ENCODE assay signal across 23 cellular contexts in the genomic region with DNA sequence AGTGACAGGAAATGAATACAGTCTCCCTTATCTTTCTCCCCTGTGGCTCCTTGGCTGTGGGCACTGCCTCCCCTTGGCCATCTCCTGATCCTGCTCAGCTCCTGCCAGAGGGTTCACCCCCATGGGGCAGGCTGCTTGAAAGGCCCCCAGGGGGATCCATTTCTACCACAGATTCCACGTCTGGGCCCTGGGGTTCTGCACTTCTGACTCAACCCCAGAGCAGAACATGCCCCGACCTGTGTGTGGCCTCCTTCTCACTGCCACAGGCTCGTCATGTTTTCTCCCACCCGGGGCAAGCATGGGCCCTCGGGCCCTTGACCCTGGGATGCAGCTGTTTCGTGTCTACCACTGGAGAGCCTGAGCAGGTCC.
A peak's percentile ranks its signal among the peaks of the same experiment; 100 is the strongest.
DNase-seq lines count a peak whose midpoint lies in the region; ATAC-seq and TF ChIP-seq lines count a peak whose summit lies in the region.
"Had no signal": no experiment of that assay in that cellular context is flagged by ENCODE, and none has a peak within 500 bp of the region (broad histone marks: within the 10 kb centered on the region; RNA-seq: fewer than 3 reads in every experiment).

No MANE protein-coding gene starts in this region.

- H3K27me3 ChIP-seq in tibial artery = no peaks in the 10 kb centered on the region
- no peaks in the 10 kb centered on the region for H3K27me3 ChIP-seq in CD4-positive, alpha-beta memory T cell (ENCODE audit: insufficient read depth, low read length)

- POLR2A ChIA-PET in CD4-positive, alpha-beta memory T cell (lab: Charles Lee; ENCODE audit: partially characterized antibody) = no interaction called here

- H3K36me3 Mint-ChIP-seq in CD4-positive, alpha-beta memory T cell = no peaks in the 10 kb centered on the region
- H3K36me3 Mint-ChIP-seq: activated naive CD4-positive, alpha-beta T cell treated with anti-CD3 and anti-CD28 coated beads, Interleukin-2, amount 50 U/mL, for 24 hours; stimulated activated effector memory CD8-positive, alpha-beta T cell treated with anti-CD3 and anti-CD28 coated beads, Interleukin-12 subunit alpha, Interleukin-12 subunit beta, amount 100 ng/mL, for 72 hours had no signal

- peaks cover 14% of the 10 kb centered on the region in 2 donors for H3K27me3 Mint-ChIP-seq in CD4-positive, alpha-beta memory T cell

- H3K27ac ChIP-seq in tibial artery = no peak overlapping the region
- H3K27ac ChIP-seq in CD4-positive, alpha-beta memory T cell (ENCODE audit: low read depth, low read length) = no peak overlapping the region
- H3K27ac ChIP-seq: C4-2B, suprapubic skin had no signal

- peaks cover 0 to 3% (median 0%) of the 10 kb centered on the region in 8 donors for H3K9me3 Mint-ChIP-seq in CD4-positive, alpha-beta memory T cell
- H3K9me3 Mint-ChIP-seq: activated naive CD4-positive, alpha-beta T cell treated with anti-CD3 and anti-CD28 coated beads, Interleukin-2, amount 50 U/mL, for 24 hours; effector memory CD8-positive, alpha-beta T cell; H9; neural crest cell; stimulated activated effector memory CD8-positive, alpha-beta T cell treated with anti-CD3 and anti-CD28 coated beads, Interleukin-12 subunit alpha, Interleukin-12 subunit beta, amount 100 ng/mL, for 72 hours had no signal

- peaks cover 0 to 1% (median under 1%) of the 10 kb centered on the region in 4 donors for H3K4me1 Mint-ChIP-seq in CD4-positive, alpha-beta memory T cell
- H3K4me1 Mint-ChIP-seq: activated CD4-positive, alpha-beta T cell treated with anti-CD3 and anti-CD28 coated beads for 36 hours; activated naive CD4-positive, alpha-beta T cell treated with anti-CD3 and anti-CD28 coated beads, Interleukin-2, amount 50 U/mL, for 24 hours had no signal

- H3K36me3 ChIP-seq in tibial artery = no peaks in the 10 kb centered on the region
- H3K36me3 ChIP-seq in CD4-positive, alpha-beta memory T cell (ENCODE audit: insufficient read depth, low read length) = no peaks in the 10 kb centered on the region
- H3K36me3 ChIP-seq: suprapubic skin had no signal

- no peak for TF ChIP-seq CTCF in tibial artery (IDR thresholded peaks at IDR 0.05)

- H3K27ac Mint-ChIP-seq in CD4-positive, alpha-beta memory T cell = no peak overlapping the region
- H3K27ac Mint-ChIP-seq: activated CD4-positive, alpha-beta T cell treated with anti-CD3 and anti-CD28 coated beads for 36 hours; activated naive CD4-positive, alpha-beta T cell treated with anti-CD3 and anti-CD28 coated beads, Interleukin-2, amount 50 U/mL, for 24 hours; effector memory CD8-positive, alpha-beta T cell; progenitor cell of endocrine pancreas; stimulated activated effector memory CD8-positive, alpha-beta T cell treated with anti-CD3 and anti-CD28 coated beads, Interleukin-12 subunit alpha, Interleukin-12 subunit beta, amount 100 ng/mL, for 72 hours had no signal

- no peak overlapping the region for H3K4me3 Mint-ChIP-seq in CD4-positive, alpha-beta memory T cell
- H3K4me3 Mint-ChIP-seq: activated CD4-positive, alpha-beta T cell treated with anti-CD3 and anti-CD28 coated beads for 36 hours; activated naive CD4-positive, alpha-beta T cell treated with anti-CD3 and anti-CD28 coated beads, Interleukin-2, amount 50 U/mL, for 24 hours; effector memory CD8-positive, alpha-beta T cell; H9; neural crest cell; stimulated activated effector memory CD8-positive, alpha-beta T cell treated with anti-CD3 and anti-CD28 coated beads, Interleukin-12 subunit alpha, Interleukin-12 subunit beta, amount 100 ng/mL, for 72 hours had no signal

- CTCF ChIA-PET in CD4-positive, alpha-beta memory T cell (lab: Charles Lee; ENCODE audit: partially characterized antibody) = no interaction called here

- DNase-seq in cardiac septum (ENCODE audit: low spot score) (peak; percentile 27), Right ventricle myocardium superior (no peak), RPMI7951 (ENCODE audit: low read depth) (peak; percentile 49), tibial artery (peak; percentile 8 to 59), NCI-H526 (lab: John Stamatoyannopoulos, UW) (no peak)
- DNase-seq in CD4-positive, alpha-beta memory T cell = no peak
- DNase-seq: activated CD4-positive, alpha-beta T cell treated with anti-CD3 and anti-CD28 coated beads for 36 hours; activated T-cell treated with anti-CD3 and anti-CD28 coated beads, Interleukin-2, amount 50 U/mL, for 48 hours; effector memory CD8-positive, alpha-beta T cell; H9; MM.1S; mucosa of descending colon; NCI-H146; NCI-H2227 treated with DMSO at 0.1 percent for 48 hours had no signal

- intact Hi-C loops in cardiac septum (cut with DNase I) = no loop called here
- intact Hi-C loops in Right ventricle myocardium superior (cut with DNase I) = no loop called here
- intact Hi-C loops in tibial artery (cut with DNase I; ENCODE audit: low total_unique reads) = no loop called here
- intact Hi-C loops in CD4-positive, alpha-beta memory T cell (cut with micrococcal nuclease) = no loop called here

- no peak overlapping the region for H3K4me3 ChIP-seq in tibial artery
- H3K4me3 ChIP-seq in CD4-positive, alpha-beta memory T cell (ENCODE audit: low read length in 2 of 2) = no peak overlapping the region
- H3K4me3 ChIP-seq: mucosa of descending colon, suprapubic skin had no signal

- peaks cover 11 to 44% (median 30%) of the 10 kb centered on the region in 4 donors for H3K4me1 ChIP-seq in tibial artery
- no peaks in the 10 kb centered on the region for H3K4me1 ChIP-seq in CD4-positive, alpha-beta memory T cell (ENCODE audit: insufficient read depth, low read length)

- no peaks in the 10 kb centered on the region for H3K9me3 ChIP-seq in tibial artery
- H3K9me3 ChIP-seq in CD4-positive, alpha-beta memory T cell (ENCODE audit: control insufficient read depth in 1 of 2, low read length in 2 of 2) = no peaks in the 10 kb centered on the region
- H3K9me3 ChIP-seq: mucosa of descending colon, suprapubic skin had no signal

- ATAC-seq in Right ventricle myocardium superior (ENCODE audit: poor library complexity) = no peak
- peak; percentile 47 for ATAC-seq in esophagus mucosa
- no peak for ATAC-seq in GM18907 (IDR thresholded peaks at IDR 0.05; ENCODE audit: unreplicated experiment)
- ATAC-seq: activated CD4-positive, alpha-beta T cell treated with anti-CD3 and anti-CD28 coated beads for 36 hours; effector memory CD8-positive, alpha-beta T cell; mucosa of descending colon; Panc1; stimulated activated effector memory CD8-positive, alpha-beta T cell treated with anti-CD3 and anti-CD28 coated beads, Interleukin-12 subunit alpha, Interleukin-12 subunit beta, amount 100 ng/mL, for 72 hours had no signal

Comparison
In these comparisons a context has a peak if more than half of its experiments do, and no peak if none do; other contexts are left out.
1. DNase-seq: peak in cardiac septum (single experiment), RPMI7951 (single experiment) and tibial artery (2 of 2); none in Right ventricle myocardium superior (single experiment), NCI-H526 (0 of 2) and CD4-positive, alpha-beta memory T cell (0 of 5).